1 cellular context compared by ENCODE assay signal in genomic region chr3:195699148-195699771, GRCh38.
TF ChIP-seq lines count a peak whose summit lies in the region.

No MANE protein-coding gene starts in this region.

TF ChIP-seq in K562, 482 proteins besides CTCF, POLR2A, EP300 and RAD21 (continued from another document):
- TF ChIP-seq BMI1 (IDR thresholded peaks at IDR 0.05; ENCODE audit: low read length) (no peak), KLF6 (CRISPR knock-in tag; IDR thresholded peaks at IDR 0.05; ENCODE audit: borderline replicate concordance) (no peak), GMEB1 (CRISPR knock-in tag; IDR thresholded peaks at IDR 0.05) (no peak), ZFPM2 (CRISPR knock-in tag; IDR thresholded peaks at IDR 0.05) (no peak), ZNF589 (CRISPR knock-in tag; IDR thresholded peaks at IDR 0.05; ENCODE audit: low read depth) (no peak), THRA (IDR thresholded peaks at IDR 0.05) (no peak), AFF1 (IDR thresholded peaks at IDR 0.05; ENCODE audit: low read depth in 1 of 2, partially characterized antibody in 2 of 2) (no peak), ZNF212 (CRISPR knock-in tag; IDR thresholded peaks at IDR 0.05) (no peak), ERF (CRISPR knock-in tag; IDR thresholded peaks at IDR 0.05) (no peak), MAX (CRISPR knock-in tag; IDR thresholded peaks at IDR 0.05) (peak; percentile 12; the same call in 1 of the 2 replicates), TAF7 (tag; IDR thresholded peaks at IDR 0.05) (peak; percentile 22; the same call in 1 of the 2 replicates), ZNF586 (CRISPR knock-in tag; conservative IDR thresholded peaks at IDR 0.05) (no peak), CREB1 (IDR thresholded peaks at IDR 0.05) (0 out of 2 replicates have a peak, but pooled peaks have one; percentile 20), CREB1 (CRISPR knock-in tag; IDR thresholded peaks at IDR 0.05) (no peak), RAD51 (IDR thresholded peaks at IDR 0.05; ENCODE audit: borderline replicate concordance, low read depth) (no peak)
